Comparison of ENCODE assay signal across 21 cellular contexts in genomic region chr7:44411306-44411705, GRCh38.
DNase-seq lines count a peak whose midpoint lies in the region; FAIRE-seq and TF ChIP-seq lines count a peak whose summit lies in the region.
"Had no signal": no experiment of that assay in that cellular context is flagged by ENCODE, and none has a peak within 500 bp of the region (broad histone marks: within the 10 kb centered on the region; RNA-seq: fewer than 3 reads in every experiment).

No MANE protein-coding gene starts in this region.

- peaks cover 76% of the 10 kb centered on the region for H3K79me2 ChIP-seq in MM.1S (ENCODE audit: low read length)

- no peaks in the 10 kb centered on the region for H3K4me1 ChIP-seq in MM.1S (ENCODE audit: low read length)
- peaks cover 10% of the 10 kb centered on the region for H3K4me1 ChIP-seq in testis
- H3K4me1 ChIP-seq: Caco-2 had no signal

- WGBS in testis, 2 donors, result 95 to 97% methylated on average over 2 of the region's 2 CpGs

- no peak for FAIRE-seq in GM12892 (lab: Jason Lieb, UNC)
- FAIRE-seq: A204.1, GM12891, H54 had no signal

- intact Hi-C loops in testis (cut with DNase I; ENCODE audit: low total_unique reads), result no loop called here

- DNase-seq in GM04503 (ENCODE audit: low read depth) (peak; percentile 30), LHCN-M2 (ENCODE audit: low read depth) (peak; percentile 43), fibroblast of villous mesenchyme (ENCODE audit: low read depth) (peak; percentile 75), MM.1S (no peak), GM12892 (ENCODE audit: insufficient read length) (no peak), testis (no peak)
- no peak for DNase-seq in stimulated activated CD4-positive, alpha-beta T cell treated with anti-CD3 and anti-CD28 coated beads, Interleukin-4, amount 100 ng/mL, for 1 hour
- DNase-seq: ACHN; AML-193; Caco-2; CD4-positive, alpha-beta T cell; DMS153; DMS79; HCEC 1CT had no signal

- H3K9me3 ChIP-seq in MM.1S (replicated peaks; ENCODE audit: insufficient read depth, low read length) (no peaks in the 10 kb centered on the region), testis (no peaks in the 10 kb centered on the region)

- no peak overlapping the region for H3K27ac ChIP-seq in MM.1S (ENCODE audit: low read length)
- H3K27ac ChIP-seq in testis, result no peak overlapping the region
- H3K27ac ChIP-seq: C4-2B, HL-60, KMS-11 had no signal

- TF ChIP-seq POLR2A in GM12892 (IDR thresholded peaks at IDR 0.05; ENCODE audit: low read depth, low read length) (no peak), testis (IDR thresholded peaks at IDR 0.05) (no peak)

- H3K27me3 ChIP-seq in MM.1S (replicated peaks; ENCODE audit: insufficient read depth, low read length) (no peaks in the 10 kb centered on the region), testis (no peaks in the 10 kb centered on the region)

- TF ChIP-seq CTCF in fibroblast of villous mesenchyme (IDR thresholded peaks at IDR 0.05; ENCODE audit: insufficient read depth, low read depth, low read length), result no peak
- TF ChIP-seq CTCF in MM.1S (IDR thresholded peaks at IDR 0.05; ENCODE audit: low read length), result no peak
- TF ChIP-seq CTCF in testis (IDR thresholded peaks at IDR 0.05), result no peak

- no peak overlapping the region for H3K4me2 ChIP-seq in MM.1S (ENCODE audit: low read depth, low read length)
- H3K4me2 ChIP-seq: GM23338, KMS-11 had no signal

- H3F3A ChIP-seq in MM.1S (ENCODE audit: insufficient read depth, low read length), result no peaks in the 10 kb centered on the region

- H4K20me1 ChIP-seq in MM.1S (ENCODE audit: insufficient read depth, low read length), result no peaks in the 10 kb centered on the region

- no peaks in the 10 kb centered on the region; the same call in 1 of the 2 replicates for H3K36me3 ChIP-seq in MM.1S (replicated peaks; ENCODE audit: insufficient read depth, low read length)
- H3K36me3 ChIP-seq in testis (ENCODE audit: low read depth, missing control alignments), result peaks cover 4% of the 10 kb centered on the region

- no peak overlapping the region for H3K4me3 ChIP-seq in fibroblast of villous mesenchyme (ENCODE audit: low read depth, low read length)
- no peak overlapping the region for H3K4me3 ChIP-seq in MM.1S (ENCODE audit: low read length)
- no peak overlapping the region for H3K4me3 ChIP-seq in testis
- H3K4me3 ChIP-seq: GM23338 had no signal

- no peak overlapping the region for H2AFZ ChIP-seq in MM.1S (ENCODE audit: low read length)
- H2AFZ ChIP-seq: GM23338 had no signal

- no peak overlapping the region for H3K9ac ChIP-seq in MM.1S (ENCODE audit: low read length)
- H3K9ac ChIP-seq: KMS-11 had no signal

- H3K9me2 ChIP-seq in MM.1S (replicated peaks; ENCODE audit: insufficient read depth, low read length), result no peaks in the 10 kb centered on the region

Comparison
In these comparisons a context has a peak if more than half of its experiments do, and no peak if none do; other contexts are left out.
1. DNase-seq: peak in GM04503 (single experiment), LHCN-M2 (single experiment) and fibroblast of villous mesenchyme (single experiment); none in MM.1S (single experiment), stimulated activated CD4-positive, alpha-beta T cell treated with anti-CD3 and anti-CD28 coated beads, Interleukin-4, amount 100 ng/mL, for 1 hour (single experiment), GM12892 (single experiment) and testis (single experiment).